ENCODE assay signal across 1 cellular context in the genomic region with DNA sequence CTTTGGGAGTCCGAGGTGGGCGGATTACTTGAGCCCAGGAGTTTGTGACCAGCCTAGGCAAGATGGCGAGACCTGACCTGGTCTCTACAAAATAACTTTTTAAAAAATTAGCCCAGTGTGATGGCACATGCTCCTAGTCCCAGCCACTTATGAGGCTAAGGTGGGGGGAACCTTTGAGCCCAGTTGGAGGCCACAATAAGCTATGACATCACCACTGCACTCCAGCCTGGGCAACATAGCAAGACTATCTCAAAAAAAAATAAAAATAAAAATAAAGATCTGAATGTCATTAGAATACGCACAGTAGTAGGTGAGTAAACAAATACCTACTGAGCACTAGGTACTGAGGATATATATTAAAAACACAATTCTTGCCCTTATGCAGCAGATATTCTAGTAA.
TF ChIP-seq lines count a peak whose summit lies in the region.

No MANE protein-coding gene starts in this region.

TF ChIP-seq in GM23338, 12 proteins besides CTCF, POLR2A, EP300 and RAD21 (continued from another document):
- TF ChIP-seq, protein P1, sequence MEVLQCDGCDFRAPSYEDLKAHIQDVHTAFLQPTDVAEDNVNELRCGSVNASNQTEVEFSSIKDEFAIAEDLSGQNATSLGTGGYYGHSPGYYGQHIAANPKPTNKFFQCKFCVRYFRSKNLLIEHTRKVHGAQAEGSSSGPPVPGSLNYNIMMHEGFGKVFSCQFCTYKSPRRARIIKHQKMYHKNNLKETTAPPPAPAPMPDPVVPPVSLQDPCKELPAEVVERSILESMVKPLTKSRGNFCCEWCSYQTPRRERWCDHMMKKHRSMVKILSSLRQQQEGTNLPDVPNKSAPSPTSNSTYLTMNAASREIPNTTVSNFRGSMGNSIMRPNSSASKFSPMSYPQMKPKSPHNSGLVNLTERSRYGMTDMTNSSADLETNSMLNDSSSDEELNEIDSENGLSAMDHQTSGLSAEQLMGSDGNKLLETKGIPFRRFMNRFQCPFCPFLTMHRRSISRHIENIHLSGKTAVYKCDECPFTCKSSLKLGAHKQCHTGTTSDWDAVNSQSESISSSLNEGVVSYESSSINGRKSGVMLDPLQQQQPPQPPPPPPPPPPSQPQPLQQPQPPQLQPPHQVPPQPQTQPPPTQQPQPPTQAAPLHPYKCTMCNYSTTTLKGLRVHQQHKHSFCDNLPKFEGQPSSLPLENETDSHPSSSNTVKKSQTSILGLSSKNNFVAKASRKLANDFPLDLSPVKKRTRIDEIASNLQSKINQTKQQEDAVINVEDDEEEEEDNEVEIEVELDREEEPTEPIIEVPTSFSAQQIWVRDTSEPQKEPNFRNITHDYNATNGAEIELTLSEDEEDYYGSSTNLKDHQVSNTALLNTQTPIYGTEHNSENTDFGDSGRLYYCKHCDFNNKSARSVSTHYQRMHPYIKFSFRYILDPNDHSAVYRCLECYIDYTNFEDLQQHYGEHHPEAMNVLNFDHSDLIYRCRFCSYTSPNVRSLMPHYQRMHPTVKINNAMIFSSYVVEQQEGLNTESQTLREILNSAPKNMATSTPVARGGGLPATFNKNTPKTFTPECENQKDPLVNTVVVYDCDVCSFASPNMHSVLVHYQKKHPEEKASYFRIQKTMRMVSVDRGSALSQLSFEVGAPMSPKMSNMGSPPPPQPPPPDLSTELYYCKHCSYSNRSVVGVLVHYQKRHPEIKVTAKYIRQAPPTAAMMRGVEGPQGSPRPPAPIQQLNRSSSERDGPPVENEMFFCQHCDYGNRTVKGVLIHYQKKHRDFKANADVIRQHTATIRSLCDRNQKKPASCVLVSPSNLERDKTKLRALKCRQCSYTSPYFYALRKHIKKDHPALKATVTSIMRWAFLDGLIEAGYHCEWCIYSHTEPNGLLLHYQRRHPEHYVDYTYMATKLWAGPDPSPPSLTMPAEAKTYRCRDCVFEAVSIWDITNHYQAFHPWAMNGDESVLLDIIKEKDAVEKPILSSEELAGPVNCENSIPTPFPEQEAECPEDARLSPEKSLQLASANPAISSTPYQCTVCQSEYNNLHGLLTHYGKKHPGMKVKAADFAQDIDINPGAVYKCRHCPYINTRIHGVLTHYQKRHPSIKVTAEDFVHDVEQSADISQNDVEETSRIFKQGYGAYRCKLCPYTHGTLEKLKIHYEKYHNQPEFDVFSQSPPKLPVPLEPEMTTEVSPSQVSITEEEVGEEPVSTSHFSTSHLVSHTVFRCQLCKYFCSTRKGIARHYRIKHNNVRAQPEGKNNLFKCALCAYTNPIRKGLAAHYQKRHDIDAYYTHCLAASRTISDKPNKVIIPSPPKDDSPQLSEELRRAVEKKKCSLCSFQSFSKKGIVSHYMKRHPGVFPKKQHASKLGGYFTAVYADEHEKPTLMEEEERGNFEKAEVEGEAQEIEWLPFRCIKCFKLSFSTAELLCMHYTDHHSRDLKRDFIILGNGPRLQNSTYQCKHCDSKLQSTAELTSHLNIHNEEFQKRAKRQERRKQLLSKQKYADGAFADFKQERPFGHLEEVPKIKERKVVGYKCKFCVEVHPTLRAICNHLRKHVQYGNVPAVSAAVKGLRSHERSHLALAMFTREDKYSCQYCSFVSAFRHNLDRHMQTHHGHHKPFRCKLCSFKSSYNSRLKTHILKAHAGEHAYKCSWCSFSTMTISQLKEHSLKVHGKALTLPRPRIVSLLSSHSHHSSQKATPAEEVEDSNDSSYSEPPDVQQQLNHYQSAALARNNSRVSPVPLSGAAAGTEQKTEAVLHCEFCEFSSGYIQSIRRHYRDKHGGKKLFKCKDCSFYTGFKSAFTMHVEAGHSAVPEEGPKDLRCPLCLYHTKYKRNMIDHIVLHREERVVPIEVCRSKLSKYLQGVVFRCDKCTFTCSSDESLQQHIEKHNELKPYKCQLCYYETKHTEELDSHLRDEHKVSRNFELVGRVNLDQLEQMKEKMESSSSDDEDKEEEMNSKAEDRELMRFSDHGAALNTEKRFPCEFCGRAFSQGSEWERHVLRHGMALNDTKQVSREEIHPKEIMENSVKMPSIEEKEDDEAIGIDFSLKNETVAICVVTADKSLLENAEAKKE (CRISPR knock-in tag; IDR thresholded peaks at IDR 0.05), result no peak
- no peak for TF ChIP-seq CREB1 (CRISPR knock-in tag; IDR thresholded peaks at IDR 0.05; ENCODE audit: low read depth)
- no peak for TF ChIP-seq ZNF114 (CRISPR knock-in tag; IDR thresholded peaks at IDR 0.05)
- no peak for TF ChIP-seq EZH2 (IDR thresholded peaks at IDR 0.05; ENCODE audit: low read depth, unreplicated experiment)
- TF ChIP-seq EZH2phosphoT487 (IDR thresholded peaks at IDR 0.05; ENCODE audit: unreplicated experiment), result no peak
- no peak for TF ChIP-seq ZNF331 (CRISPR knock-in tag; IDR thresholded peaks at IDR 0.05; ENCODE audit: low read depth)
- no peak for TF ChIP-seq POLR2AphosphoS5 (IDR thresholded peaks at IDR 0.05; ENCODE audit: low read depth)
- TF ChIP-seq REST (IDR thresholded peaks at IDR 0.05; ENCODE audit: unreplicated experiment), result no peak
- TF ChIP-seq, protein P2, sequence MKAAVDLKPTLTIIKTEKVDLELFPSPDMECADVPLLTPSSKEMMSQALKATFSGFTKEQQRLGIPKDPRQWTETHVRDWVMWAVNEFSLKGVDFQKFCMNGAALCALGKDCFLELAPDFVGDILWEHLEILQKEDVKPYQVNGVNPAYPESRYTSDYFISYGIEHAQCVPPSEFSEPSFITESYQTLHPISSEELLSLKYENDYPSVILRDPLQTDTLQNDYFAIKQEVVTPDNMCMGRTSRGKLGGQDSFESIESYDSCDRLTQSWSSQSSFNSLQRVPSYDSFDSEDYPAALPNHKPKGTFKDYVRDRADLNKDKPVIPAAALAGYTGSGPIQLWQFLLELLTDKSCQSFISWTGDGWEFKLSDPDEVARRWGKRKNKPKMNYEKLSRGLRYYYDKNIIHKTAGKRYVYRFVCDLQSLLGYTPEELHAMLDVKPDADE (IDR thresholded peaks at IDR 0.05), result no peak
